In the genomic region with DNA sequence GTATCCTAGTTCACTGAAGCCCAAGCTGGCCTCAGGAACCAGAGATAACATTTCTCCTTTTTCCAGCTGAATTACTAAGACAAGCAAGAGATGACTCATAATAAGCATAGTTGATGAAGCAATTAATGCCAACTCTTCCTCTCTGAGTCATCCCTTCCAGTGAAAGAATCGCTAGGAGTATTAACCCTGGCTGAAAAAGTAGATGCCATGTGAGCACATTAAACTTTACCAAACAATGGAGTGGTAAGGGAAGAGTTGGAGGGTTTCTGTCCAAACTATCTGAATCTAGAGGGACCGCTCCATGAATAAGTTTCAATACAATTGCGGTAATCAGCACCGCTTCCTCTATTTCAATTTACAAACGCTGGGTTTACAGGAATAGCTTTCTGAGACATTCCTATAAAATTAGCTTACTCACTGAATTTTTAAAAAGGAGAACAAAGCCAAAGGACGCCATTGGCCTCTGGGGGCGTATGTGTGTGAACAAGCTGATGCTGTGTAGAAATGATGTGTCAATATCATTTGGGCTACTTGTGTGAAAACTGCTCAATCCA, we compare ENCODE assay signal across 8 cellular contexts. TPM values are rescaled to one million over a fixed set of nuclear protein-coding genes. Genes with fewer than 3 reads are reported as not detected.
DNase-seq lines count a peak whose midpoint lies in the region; ATAC-seq, FAIRE-seq and TF ChIP-seq lines count a peak whose summit lies in the region.

No MANE protein-coding gene starts in this region.

- no peak for FAIRE-seq in pancreas (lab: Jason Lieb, UNC)

- H3K4me3 ChIP-seq in BLaER1 (no peak overlapping the region), fibroblast of pulmonary artery (replicated peaks; ENCODE audit: low read depth, low read length) (peak overlapping the region; percentile 37), pancreas (no peak overlapping the region)

- no peak overlapping the region for H3K9ac ChIP-seq in BLaER1

- TF ChIP-seq CTCF in fibroblast of pulmonary artery (IDR thresholded peaks at IDR 0.05; ENCODE audit: low read length, missing control alignments) (peak; percentile 57), pancreas (IDR thresholded peaks at IDR 0.05) (no peak), nephron progenitor cell (IDR thresholded peaks at IDR 0.05) (no peak)

- peak overlapping the region; percentile 13; the same call in 1 of the 2 replicates for H3K4me2 ChIP-seq in BLaER1

- no peaks in the 10 kb centered on the region for H3K9me3 Mint-ChIP-seq in nephron progenitor cell

- no peaks in the 10 kb centered on the region for H3K36me3 Mint-ChIP-seq in nephron progenitor cell (ENCODE audit: low read depth)

- H3K27me3 ChIP-seq in BLaER1 (no peaks in the 10 kb centered on the region), pancreas (no peaks in the 10 kb centered on the region)

- DNase-seq in KG1 (lab: John Stamatoyannopoulos, UW) (peak; percentile 62), fibroblast of pulmonary artery (ENCODE audit: low read depth) (peak; percentile 96), pancreas (no peak), nephron progenitor cell (no peak), D341Med (ENCODE audit: low spot score) (no peak)
- DNase-seq in activated CD4-positive, alpha-beta T cell treated with anti-CD3 and anti-CD28 coated beads, Interleukin-2, amount 50 U/mL, for 4 hours = peak; percentile 26 to 51

- no peak overlapping the region for H3K27ac Mint-ChIP-seq in nephron progenitor cell

- no peak overlapping the region for H3K4me3 Mint-ChIP-seq in nephron progenitor cell

- 78 to 81% methylated on average over 7 of the region's 7 CpGs for WGBS in pancreas, 2 donors

- intact Hi-C loops in pancreas (cut with DNase I) = no loop called here

- no peaks in the 10 kb centered on the region for H3K36me3 ChIP-seq in BLaER1
- H3K36me3 ChIP-seq in pancreas = no peaks in the 10 kb centered on the region

- H3K27ac ChIP-seq in BLaER1 = no peak overlapping the region
- peak overlapping the region in 2 of 4 donors; percentile 48 to 68 for H3K27ac ChIP-seq in pancreas

- H3K4me1 ChIP-seq in BLaER1 = peaks cover 11% of the 10 kb centered on the region
- peaks cover 0 to 13% (median 0%) of the 10 kb centered on the region in 3 donors for H3K4me1 ChIP-seq in pancreas

- no peaks in the 10 kb centered on the region for H3K9me3 ChIP-seq in BLaER1
- no peaks in the 10 kb centered on the region for H3K9me3 ChIP-seq in pancreas

- H3K4me1 Mint-ChIP-seq in nephron progenitor cell = peaks cover 14% of the 10 kb centered on the region

- peaks cover 4% of the 10 kb centered on the region for H3K27me3 Mint-ChIP-seq in nephron progenitor cell (ENCODE audit: low read depth, poor library complexity)

- no peaks in the 10 kb centered on the region for H4K20me1 ChIP-seq in BLaER1

- ATAC-seq in GM19023 (IDR thresholded peaks at IDR 0.05; ENCODE audit: unreplicated experiment) = peak; percentile 44
- ATAC-seq in pancreas = peak; percentile 55 to 89 (median 83)

RNA-seq across cellular contexts. Expression of gene ATXN1, which starts 48.3 kb away (rescaled TPM):
- total RNA-seq in pancreas = 10 to 100 TPM; 20.0 to 38.6 (median 22.5) TPM
- 1 to 10 TPM; 4.9 to 8.1 TPM for polyA plus RNA-seq in pancreas

Comparison
In these comparisons a context has a peak if more than half of its experiments do, and no peak if none do; other contexts are left out.
1. DNase-seq: peak in KG1 (single experiment), activated CD4-positive, alpha-beta T cell treated with anti-CD3 and anti-CD28 coated beads, Interleukin-2, amount 50 U/mL, for 4 hours (2 of 2) and fibroblast of pulmonary artery (single experiment); none in pancreas (0 of 6), nephron progenitor cell (single experiment) and D341Med (single experiment).